9 cellular contexts compared by ENCODE assay signal in genomic region chr6:159819932-159820640, GRCh38. TPM values are rescaled to one million over a fixed set of nuclear protein-coding genes. Genes with fewer than 3 reads are reported as not detected.
A peak's percentile ranks its signal among the peaks of the same experiment; 100 is the strongest.
DNase-seq lines count a peak whose midpoint lies in the region; ATAC-seq and TF ChIP-seq lines count a peak whose summit lies in the region.
"Had no signal": no experiment of that assay in that cellular context is flagged by ENCODE, and none has a peak within 500 bp of the region (broad histone marks: within the 10 kb centered on the region; RNA-seq: fewer than 3 reads in every experiment).

No MANE protein-coding gene starts in this region.

- DNase-seq in CD8-positive, alpha-beta T cell: peak in 5 of 7 experiments; percentile 4 to 61 (median 30)
- DNase-seq in activated CD4-positive, alpha-beta T cell treated with anti-CD3 and anti-CD28 coated beads for 36 hours: peak; percentile 58
- DNase-seq in mesenteric fat pad (ENCODE audit: low spot score): peak; percentile 53
- no peak for DNase-seq in NCI-H1105 treated with DMSO at 0.1 percent for 48 hours (lab: John Stamatoyannopoulos, UW)
- no peak for DNase-seq in esophagus squamous epithelium (lab: John Stamatoyannopoulos, UW)
- DNase-seq in GM03348 (ENCODE audit: low spot score): no peak

- H3K4me1 Mint-ChIP-seq in CD8-positive, alpha-beta T cell (ENCODE audit: low read depth): peaks cover 28% of the 10 kb centered on the region
- peaks cover 17% of the 10 kb centered on the region for H3K4me1 Mint-ChIP-seq in activated CD4-positive, alpha-beta T cell treated with anti-CD3 and anti-CD28 coated beads for 36 hours

- intact Hi-C loops in CD8-positive, alpha-beta T cell (cut with DNase I, micrococcal nuclease): loop anchor here in 1 of 2 experiments (1.0 kb wide), 1 partner anchor 30 kb away; the partner anchor contains the start of gene MRPL18
- intact Hi-C loops in activated CD4-positive, alpha-beta T cell treated with anti-CD3 and anti-CD28 coated beads for 36 hours (cut with DNase I, micrococcal nuclease): no loop called here
- intact Hi-C loops in esophagus squamous epithelium (cut with DNase I): no loop called here

- peak overlapping the region; percentile 84 for H3K4me3 Mint-ChIP-seq in CD8-positive, alpha-beta T cell
- H3K4me3 Mint-ChIP-seq in activated CD4-positive, alpha-beta T cell treated with anti-CD3 and anti-CD28 coated beads for 36 hours: peak overlapping the region; percentile 34

- WGBS in esophagus squamous epithelium, 2 donors: 54 to 82% methylated on average over 18 to 20 of the region's 28 CpGs

- H3K27ac Mint-ChIP-seq in CD8-positive, alpha-beta T cell: peak overlapping the region; percentile 94
- H3K27ac Mint-ChIP-seq in activated CD4-positive, alpha-beta T cell treated with anti-CD3 and anti-CD28 coated beads for 36 hours: peak overlapping the region; percentile 64

- H3K36me3 ChIP-seq in CD8-positive, alpha-beta T cell (ENCODE audit: insufficient read depth, low read length): no peaks in the 10 kb centered on the region
- H3K36me3 ChIP-seq in esophagus squamous epithelium: no peaks in the 10 kb centered on the region

- H3K4me3 ChIP-seq in CD8-positive, alpha-beta T cell (ENCODE audit: low read depth, low read length): peak overlapping the region; percentile 37
- H3K4me3 ChIP-seq in esophagus squamous epithelium: no peak overlapping the region

- H3K27me3 ChIP-seq in CD8-positive, alpha-beta T cell (ENCODE audit: insufficient read depth, low read length): no peaks in the 10 kb centered on the region
- H3K27me3 ChIP-seq in esophagus squamous epithelium: peaks cover 0 to 9% (median 0%) of the 10 kb centered on the region in 4 donors

- H3K4me1 ChIP-seq in CD8-positive, alpha-beta T cell (ENCODE audit: insufficient read depth, low read length): peaks cover 23% of the 10 kb centered on the region
- H3K4me1 ChIP-seq in esophagus squamous epithelium: no peaks in the 10 kb centered on the region

- peak; percentile 76 for ATAC-seq in CD8-positive, alpha-beta T cell
- ATAC-seq in HG02884 (IDR thresholded peaks at IDR 0.05; ENCODE audit: unreplicated experiment): peak; percentile 53
- ATAC-seq in activated CD4-positive, alpha-beta T cell treated with anti-CD3 and anti-CD28 coated beads for 36 hours: peak; percentile 83
- no peak for ATAC-seq in GM18858 (IDR thresholded peaks at IDR 0.05; ENCODE audit: unreplicated experiment)

- CTCF ChIA-PET in CD8-positive, alpha-beta T cell (lab: Charles Lee): interaction anchor here (1.0 to 4.2 kb wide), 4 partner anchors 12 to 33 kb away, joined by 3 to 17 read pairs (median 8); partner anchors contain the start of gene MRPL18
- CTCF ChIA-PET in activated CD4-positive, alpha-beta T cell treated with anti-CD3 and anti-CD28 coated beads for 36 hours (lab: Charles Lee): interaction anchor here (0.7 kb wide), 1 partner anchor 635 kb away, joined by 3 read pairs; no protein-coding TSS in a partner anchor

- no peaks in the 10 kb centered on the region for H3K27me3 Mint-ChIP-seq in CD8-positive, alpha-beta T cell (ENCODE audit: low read depth)
- H3K27me3 Mint-ChIP-seq in activated CD4-positive, alpha-beta T cell treated with anti-CD3 and anti-CD28 coated beads for 36 hours: no peaks in the 10 kb centered on the region

- no peak for TF ChIP-seq POLR2A in esophagus squamous epithelium (IDR thresholded peaks at IDR 0.05)

- POLR2A ChIA-PET in CD8-positive, alpha-beta T cell (lab: Charles Lee): interaction anchor here (0.9 to 2.3 kb wide), 4 partner anchors 14 to 58 kb away, joined by 4 to 16 read pairs (median 6); partner anchors contain the start of genes ACAT2, MRPL18 and TCP1
- POLR2A ChIA-PET in activated CD4-positive, alpha-beta T cell treated with anti-CD3 and anti-CD28 coated beads for 36 hours (lab: Charles Lee): no interaction called here

- no peaks in the 10 kb centered on the region for H3K36me3 Mint-ChIP-seq in CD8-positive, alpha-beta T cell
- peaks cover 2% of the 10 kb centered on the region for H3K36me3 Mint-ChIP-seq in activated CD4-positive, alpha-beta T cell treated with anti-CD3 and anti-CD28 coated beads for 36 hours (ENCODE audit: low read depth)

- no peaks in the 10 kb centered on the region for H3K9me3 ChIP-seq in CD8-positive, alpha-beta T cell (ENCODE audit: low read length)
- no peaks in the 10 kb centered on the region for H3K9me3 ChIP-seq in esophagus squamous epithelium

- no peaks in the 10 kb centered on the region for H3K9me3 Mint-ChIP-seq in CD8-positive, alpha-beta T cell
- H3K9me3 Mint-ChIP-seq in activated CD4-positive, alpha-beta T cell treated with anti-CD3 and anti-CD28 coated beads for 36 hours (ENCODE audit: low read depth): no peaks in the 10 kb centered on the region

- peak overlapping the region; percentile 45 for H3K27ac ChIP-seq in CD8-positive, alpha-beta T cell (ENCODE audit: low read depth, low read length)
- H3K27ac ChIP-seq in esophagus squamous epithelium: no peak overlapping the region
- H3K27ac ChIP-seq: KMS-11 had no signal

- no peak for TF ChIP-seq CTCF in CD8-positive, alpha-beta T cell (IDR thresholded peaks at IDR 0.05)
- no peak for TF ChIP-seq CTCF in esophagus squamous epithelium (IDR thresholded peaks at IDR 0.05)

RNA-seq across cellular contexts. Expression of gene PNLDC1, which starts 20.0 kb away (rescaled TPM):
- not detected for total RNA-seq in CD8-positive, alpha-beta T cell
- total RNA-seq in activated CD4-positive, alpha-beta T cell treated with anti-CD3 and anti-CD28 coated beads for 36 hours: under 1 TPM; 0.11 TPM
- not detected for total RNA-seq in mesenteric fat pad
- total RNA-seq in esophagus squamous epithelium: not detected

RNA-seq across cellular contexts. Expression of gene MRPL18, which starts 29.8 kb away (rescaled TPM):
- total RNA-seq in CD8-positive, alpha-beta T cell: 10 to 100 TPM; 17.5 to 18.8 TPM
- 10 to 100 TPM; 83.7 to 84.4 TPM for total RNA-seq in activated CD4-positive, alpha-beta T cell treated with anti-CD3 and anti-CD28 coated beads for 36 hours
- 59.3 TPM for total RNA-seq in mesenteric fat pad
- total RNA-seq in esophagus squamous epithelium: 10 to 100 TPM; 46.9 to 94.2 (median 56.0) TPM

RNA-seq across cellular contexts. Expression of gene TCP1, which starts 30.7 kb away (rescaled TPM):
- total RNA-seq in CD8-positive, alpha-beta T cell: 100 to 1,000 TPM; 221 to 222 TPM
- total RNA-seq in activated CD4-positive, alpha-beta T cell treated with anti-CD3 and anti-CD28 coated beads for 36 hours: 100 to 1,000 TPM; 358 to 496 TPM
- total RNA-seq in mesenteric fat pad: 170 TPM
- total RNA-seq in esophagus squamous epithelium: 100 to 1,000 TPM in 3 of 4 donors, 10 to 100 TPM in 1; 75.1 to 189 (median 172) TPM

RNA-seq across cellular contexts. Expression of gene ACAT2, which starts 58.2 kb away (rescaled TPM):
- 10 to 100 TPM; 23.3 to 24.1 TPM for total RNA-seq in CD8-positive, alpha-beta T cell
- total RNA-seq in activated CD4-positive, alpha-beta T cell treated with anti-CD3 and anti-CD28 coated beads for 36 hours: 10 to 100 TPM; 55.0 to 82.1 TPM
- 11.1 TPM for total RNA-seq in mesenteric fat pad
- 10 to 100 TPM; 24.9 to 56.8 (median 40.8) TPM for total RNA-seq in esophagus squamous epithelium

Comparison
In these comparisons a context has a peak if more than half of its experiments do, and no peak if none do; other contexts are left out.
1. DNase-seq: peak in CD8-positive, alpha-beta T cell (5 of 7), activated CD4-positive, alpha-beta T cell treated with anti-CD3 and anti-CD28 coated beads for 36 hours (single experiment) and mesenteric fat pad (single experiment); none in NCI-H1105 treated with DMSO at 0.1 percent for 48 hours (single experiment), esophagus squamous epithelium (single experiment) and GM03348 (single experiment).